3 cellular contexts compared by ENCODE assay signal in genomic region chrX:149804102-149804501, GRCh38.
TF ChIP-seq lines count a peak whose summit lies in the region.

No MANE protein-coding gene starts in this region.

TF ChIP-seq in GM12891, 5 proteins besides CTCF, POLR2A, EP300 and RAD21:
- no peak for TF ChIP-seq SPI1 (IDR thresholded peaks at IDR 0.05; ENCODE audit: low read depth, low read length)
- no peak for TF ChIP-seq TAF1 (IDR thresholded peaks at IDR 0.05; ENCODE audit: low read depth, low read length)
- TF ChIP-seq PAX5 (IDR thresholded peaks at IDR 0.05; ENCODE audit: insufficient read depth, low read length, severe bottlenecking): no peak
- no peak for TF ChIP-seq POLR2AphosphoS5 (IDR thresholded peaks at IDR 0.05; ENCODE audit: low read depth, low read length)
- no peak for TF ChIP-seq POU2F2 (IDR thresholded peaks at IDR 0.05; ENCODE audit: low read depth, low read length)

TF ChIP-seq in endothelial cell of umbilical vein, 7 proteins besides CTCF, POLR2A, EP300 and RAD21:
- TF ChIP-seq GATA2 (IDR thresholded peaks at IDR 0.05; ENCODE audit: insufficient read depth, insufficient read length, low read depth, low read length) (no peak), FOS (IDR thresholded peaks at IDR 0.05; ENCODE audit: borderline replicate concordance, insufficient read depth, low read length) (no peak), POLR2AphosphoS5 (IDR thresholded peaks at IDR 0.05; ENCODE audit: insufficient read depth, low read depth, low read length) (no peak), MAX (IDR thresholded peaks at IDR 0.05; ENCODE audit: insufficient read depth, insufficient read length) (no peak), EZH2 (IDR thresholded peaks at IDR 0.05; ENCODE audit: borderline replicate concordance, low read depth, low read length, severe bottlenecking) (no peak), JUN (IDR thresholded peaks at IDR 0.05; ENCODE audit: borderline replicate concordance, insufficient read depth, insufficient read length, low read depth) (no peak), MYC (IDR thresholded peaks at IDR 0.05; ENCODE audit: low read depth, low read length) (no peak)

TF ChIP-seq in SK-N-SH, 30 proteins besides CTCF, POLR2A, EP300 and RAD21:
- TF ChIP-seq ELF1 (IDR thresholded peaks at IDR 0.05) (no peak), RFX5 (IDR thresholded peaks at IDR 0.05; ENCODE audit: low read length) (no peak), USF2 (IDR thresholded peaks at IDR 0.05; ENCODE audit: borderline replicate concordance, low read depth, low read length) (no peak), TEAD4 (IDR thresholded peaks at IDR 0.05; ENCODE audit: borderline replicate concordance, insufficient read depth) (no peak), PBX3 (IDR thresholded peaks at IDR 0.05) (no peak), FOSL2 (IDR thresholded peaks at IDR 0.05; ENCODE audit: borderline replicate concordance, low read depth) (no peak), MAX (IDR thresholded peaks at IDR 0.05; ENCODE audit: low read depth) (no peak), USF1 (IDR thresholded peaks at IDR 0.05; ENCODE audit: borderline replicate concordance, low read depth) (no peak), NFIC (IDR thresholded peaks at IDR 0.05; ENCODE audit: borderline replicate concordance) (no peak), TAF1 (IDR thresholded peaks at IDR 0.05; ENCODE audit: borderline replicate concordance, low read depth, low read length) (no peak)
- TF ChIP-seq, protein P1, sequence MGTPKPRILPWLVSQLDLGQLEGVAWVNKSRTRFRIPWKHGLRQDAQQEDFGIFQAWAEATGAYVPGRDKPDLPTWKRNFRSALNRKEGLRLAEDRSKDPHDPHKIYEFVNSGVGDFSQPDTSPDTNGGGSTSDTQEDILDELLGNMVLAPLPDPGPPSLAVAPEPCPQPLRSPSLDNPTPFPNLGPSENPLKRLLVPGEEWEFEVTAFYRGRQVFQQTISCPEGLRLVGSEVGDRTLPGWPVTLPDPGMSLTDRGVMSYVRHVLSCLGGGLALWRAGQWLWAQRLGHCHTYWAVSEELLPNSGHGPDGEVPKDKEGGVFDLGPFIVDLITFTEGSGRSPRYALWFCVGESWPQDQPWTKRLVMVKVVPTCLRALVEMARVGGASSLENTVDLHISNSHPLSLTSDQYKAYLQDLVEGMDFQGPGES (IDR thresholded peaks at IDR 0.05; ENCODE audit: low read depth, low read length): no peak
- TF ChIP-seq, protein P2, sequence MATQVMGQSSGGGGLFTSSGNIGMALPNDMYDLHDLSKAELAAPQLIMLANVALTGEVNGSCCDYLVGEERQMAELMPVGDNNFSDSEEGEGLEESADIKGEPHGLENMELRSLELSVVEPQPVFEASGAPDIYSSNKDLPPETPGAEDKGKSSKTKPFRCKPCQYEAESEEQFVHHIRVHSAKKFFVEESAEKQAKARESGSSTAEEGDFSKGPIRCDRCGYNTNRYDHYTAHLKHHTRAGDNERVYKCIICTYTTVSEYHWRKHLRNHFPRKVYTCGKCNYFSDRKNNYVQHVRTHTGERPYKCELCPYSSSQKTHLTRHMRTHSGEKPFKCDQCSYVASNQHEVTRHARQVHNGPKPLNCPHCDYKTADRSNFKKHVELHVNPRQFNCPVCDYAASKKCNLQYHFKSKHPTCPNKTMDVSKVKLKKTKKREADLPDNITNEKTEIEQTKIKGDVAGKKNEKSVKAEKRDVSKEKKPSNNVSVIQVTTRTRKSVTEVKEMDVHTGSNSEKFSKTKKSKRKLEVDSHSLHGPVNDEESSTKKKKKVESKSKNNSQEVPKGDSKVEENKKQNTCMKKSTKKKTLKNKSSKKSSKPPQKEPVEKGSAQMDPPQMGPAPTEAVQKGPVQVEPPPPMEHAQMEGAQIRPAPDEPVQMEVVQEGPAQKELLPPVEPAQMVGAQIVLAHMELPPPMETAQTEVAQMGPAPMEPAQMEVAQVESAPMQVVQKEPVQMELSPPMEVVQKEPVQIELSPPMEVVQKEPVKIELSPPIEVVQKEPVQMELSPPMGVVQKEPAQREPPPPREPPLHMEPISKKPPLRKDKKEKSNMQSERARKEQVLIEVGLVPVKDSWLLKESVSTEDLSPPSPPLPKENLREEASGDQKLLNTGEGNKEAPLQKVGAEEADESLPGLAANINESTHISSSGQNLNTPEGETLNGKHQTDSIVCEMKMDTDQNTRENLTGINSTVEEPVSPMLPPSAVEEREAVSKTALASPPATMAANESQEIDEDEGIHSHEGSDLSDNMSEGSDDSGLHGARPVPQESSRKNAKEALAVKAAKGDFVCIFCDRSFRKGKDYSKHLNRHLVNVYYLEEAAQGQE (IDR thresholded peaks at IDR 0.05; ENCODE audit: low read depth, low read length): no peak
